ENCODE assay signal across 2 cellular contexts in the genomic region with DNA sequence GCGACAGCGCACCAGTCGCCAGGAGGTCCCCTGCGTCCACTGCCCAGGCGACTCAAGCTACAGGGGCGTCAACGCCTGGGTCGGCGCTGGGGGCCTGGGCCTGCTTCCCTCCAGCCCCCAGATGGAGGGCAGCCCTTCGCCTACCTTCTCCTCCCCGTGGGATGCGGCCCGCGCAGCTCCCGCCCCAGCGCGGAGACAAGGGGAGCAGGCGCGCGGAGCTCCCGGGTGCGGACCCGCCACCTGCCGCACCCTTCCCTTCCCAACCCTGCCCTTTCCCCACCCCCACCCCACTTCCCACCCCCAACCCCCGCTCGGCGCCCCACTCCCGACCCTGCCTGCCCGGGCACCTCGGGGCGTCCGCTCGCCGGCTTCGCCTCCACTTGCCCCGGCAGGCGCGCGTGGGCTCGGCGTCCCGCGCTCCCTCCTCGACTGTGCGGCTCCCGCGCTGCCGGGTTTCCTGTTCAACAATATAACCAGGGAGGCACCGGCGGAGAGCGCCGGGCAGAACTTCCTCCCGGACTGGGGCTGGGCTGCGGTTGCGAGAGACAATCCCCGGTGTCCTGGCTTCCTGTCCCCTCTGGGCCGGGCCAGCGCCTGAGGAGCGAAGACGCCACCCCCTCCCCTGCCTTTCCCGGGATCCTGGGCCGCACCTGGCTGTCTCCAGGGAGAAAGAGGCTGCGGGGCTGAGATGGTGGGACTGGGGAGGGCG.
TF ChIP-seq lines count a peak whose summit lies in the region.

A gene with protein sequence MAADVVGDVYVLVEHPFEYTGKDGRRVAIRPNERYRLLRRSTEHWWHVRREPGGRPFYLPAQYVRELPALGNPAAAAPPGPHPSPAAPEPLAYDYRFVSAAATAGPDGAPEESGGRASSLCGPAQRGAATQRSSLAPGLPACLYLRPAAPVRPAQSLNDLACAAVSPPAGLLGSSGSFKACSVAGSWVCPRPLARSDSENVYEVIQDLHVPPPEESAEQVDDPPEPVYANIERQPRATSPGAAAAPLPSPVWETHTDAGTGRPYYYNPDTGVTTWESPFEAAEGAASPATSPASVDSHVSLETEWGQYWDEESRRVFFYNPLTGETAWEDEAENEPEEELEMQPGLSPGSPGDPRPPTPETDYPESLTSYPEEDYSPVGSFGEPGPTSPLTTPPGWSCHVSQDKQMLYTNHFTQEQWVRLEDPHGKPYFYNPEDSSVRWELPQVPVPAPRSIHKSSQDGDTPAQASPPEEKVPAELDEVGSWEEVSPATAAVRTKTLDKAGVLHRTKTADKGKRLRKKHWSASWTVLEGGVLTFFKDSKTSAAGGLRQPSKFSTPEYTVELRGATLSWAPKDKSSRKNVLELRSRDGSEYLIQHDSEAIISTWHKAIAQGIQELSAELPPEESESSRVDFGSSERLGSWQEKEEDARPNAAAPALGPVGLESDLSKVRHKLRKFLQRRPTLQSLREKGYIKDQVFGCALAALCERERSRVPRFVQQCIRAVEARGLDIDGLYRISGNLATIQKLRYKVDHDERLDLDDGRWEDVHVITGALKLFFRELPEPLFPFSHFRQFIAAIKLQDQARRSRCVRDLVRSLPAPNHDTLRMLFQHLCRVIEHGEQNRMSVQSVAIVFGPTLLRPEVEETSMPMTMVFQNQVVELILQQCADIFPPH (minus strand): TSS at position 466 of the 709 bp plus-strand sequence. CDS start 2,591 bp downstream, outside the sequence.

TF ChIP-seq in A549, 52 proteins besides CTCF, POLR2A, EP300 and RAD21:
- TF ChIP-seq HEYL (CRISPR knock-in tag; IDR thresholded peaks at IDR 0.05) (no peak), ZSCAN20 (CRISPR knock-in tag; IDR thresholded peaks at IDR 0.05) (no peak), GATA3 (IDR thresholded peaks at IDR 0.05; ENCODE audit: borderline replicate concordance) (no peak), EHMT2 (IDR thresholded peaks at IDR 0.05; ENCODE audit: low read depth) (no peak), ZFP36 (IDR thresholded peaks at IDR 0.05; ENCODE audit: borderline replicate concordance, partially characterized antibody) (no peak), PHF8 (IDR thresholded peaks at IDR 0.05; ENCODE audit: borderline replicate concordance, low read depth) (no peak), NR3C1 (IDR thresholded peaks at IDR 0.05) (no peak), CBX2 (IDR thresholded peaks at IDR 0.05; ENCODE audit: borderline replicate concordance, low read depth) (no peak), KDM1A (IDR thresholded peaks at IDR 0.05; ENCODE audit: low read depth) (no peak), ZNF302 (CRISPR knock-in tag; IDR thresholded peaks at IDR 0.05) (no peak), EHF (CRISPR knock-in tag; IDR thresholded peaks at IDR 0.05) (no peak), HDAC2 (IDR thresholded peaks at IDR 0.05) (no peak), FOSB (CRISPR knock-in tag; IDR thresholded peaks at IDR 0.05) (no peak), RFX5 (IDR thresholded peaks at IDR 0.05) (no peak)
- TF ChIP-seq, protein P1, sequence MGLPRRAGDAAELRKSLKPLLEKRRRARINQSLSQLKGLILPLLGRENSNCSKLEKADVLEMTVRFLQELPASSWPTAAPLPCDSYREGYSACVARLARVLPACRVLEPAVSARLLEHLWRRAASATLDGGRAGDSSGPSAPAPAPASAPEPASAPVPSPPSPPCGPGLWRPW (IDR thresholded peaks at IDR 0.05), result no peak
- TF ChIP-seq, protein P2, sequence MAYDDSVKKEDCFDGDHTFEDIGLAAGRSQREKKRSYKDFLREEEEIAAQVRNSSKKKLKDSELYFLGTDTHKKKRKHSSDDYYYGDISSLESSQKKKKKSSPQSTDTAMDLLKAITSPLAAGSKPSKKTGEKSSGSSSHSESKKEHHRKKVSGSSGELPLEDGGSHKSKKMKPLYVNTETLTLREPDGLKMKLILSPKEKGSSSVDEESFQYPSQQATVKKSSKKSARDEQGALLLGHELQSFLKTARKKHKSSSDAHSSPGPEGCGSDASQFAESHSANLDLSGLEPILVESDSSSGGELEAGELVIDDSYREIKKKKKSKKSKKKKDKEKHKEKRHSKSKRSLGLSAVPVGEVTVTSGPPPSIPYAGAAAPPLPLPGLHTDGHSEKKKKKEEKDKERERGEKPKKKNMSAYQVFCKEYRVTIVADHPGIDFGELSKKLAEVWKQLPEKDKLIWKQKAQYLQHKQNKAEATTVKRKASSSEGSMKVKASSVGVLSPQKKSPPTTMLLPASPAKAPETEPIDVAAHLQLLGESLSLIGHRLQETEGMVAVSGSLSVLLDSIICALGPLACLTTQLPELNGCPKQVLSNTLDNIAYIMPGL (CRISPR knock-in tag; IDR thresholded peaks at IDR 0.05; ENCODE audit: borderline replicate concordance), result no peak
- TF ChIP-seq, protein P3, sequence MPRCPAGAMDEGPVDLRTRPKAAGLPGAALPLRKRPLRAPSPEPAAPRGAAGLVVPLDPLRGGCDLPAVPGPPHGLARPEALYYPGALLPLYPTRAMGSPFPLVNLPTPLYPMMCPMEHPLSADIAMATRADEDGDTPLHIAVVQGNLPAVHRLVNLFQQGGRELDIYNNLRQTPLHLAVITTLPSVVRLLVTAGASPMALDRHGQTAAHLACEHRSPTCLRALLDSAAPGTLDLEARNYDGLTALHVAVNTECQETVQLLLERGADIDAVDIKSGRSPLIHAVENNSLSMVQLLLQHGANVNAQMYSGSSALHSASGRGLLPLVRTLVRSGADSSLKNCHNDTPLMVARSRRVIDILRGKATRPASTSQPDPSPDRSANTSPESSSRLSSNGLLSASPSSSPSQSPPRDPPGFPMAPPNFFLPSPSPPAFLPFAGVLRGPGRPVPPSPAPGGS (IDR thresholded peaks at IDR 0.05), result no peak

TF ChIP-seq in GM23338, 12 proteins besides CTCF, POLR2A, EP300 and RAD21:
- TF ChIP-seq NANOG (IDR thresholded peaks at IDR 0.05; ENCODE audit: borderline replicate concordance) (no peak), EZH2 (IDR thresholded peaks at IDR 0.05; ENCODE audit: low read depth, unreplicated experiment) (no peak), ZNF114 (CRISPR knock-in tag; IDR thresholded peaks at IDR 0.05) (no peak), JUNB (IDR thresholded peaks at IDR 0.05; ENCODE audit: unreplicated experiment) (no peak), ZNF331 (CRISPR knock-in tag; IDR thresholded peaks at IDR 0.05; ENCODE audit: low read depth) (no peak), POLR2AphosphoS5 (IDR thresholded peaks at IDR 0.05; ENCODE audit: low read depth) (no peak), CREB1 (CRISPR knock-in tag; IDR thresholded peaks at IDR 0.05; ENCODE audit: low read depth) (no peak), EZH2phosphoT487 (IDR thresholded peaks at IDR 0.05; ENCODE audit: unreplicated experiment) (no peak), STAT1 (IDR thresholded peaks at IDR 0.05; ENCODE audit: unreplicated experiment) (no peak)
- TF ChIP-seq, protein P4, sequence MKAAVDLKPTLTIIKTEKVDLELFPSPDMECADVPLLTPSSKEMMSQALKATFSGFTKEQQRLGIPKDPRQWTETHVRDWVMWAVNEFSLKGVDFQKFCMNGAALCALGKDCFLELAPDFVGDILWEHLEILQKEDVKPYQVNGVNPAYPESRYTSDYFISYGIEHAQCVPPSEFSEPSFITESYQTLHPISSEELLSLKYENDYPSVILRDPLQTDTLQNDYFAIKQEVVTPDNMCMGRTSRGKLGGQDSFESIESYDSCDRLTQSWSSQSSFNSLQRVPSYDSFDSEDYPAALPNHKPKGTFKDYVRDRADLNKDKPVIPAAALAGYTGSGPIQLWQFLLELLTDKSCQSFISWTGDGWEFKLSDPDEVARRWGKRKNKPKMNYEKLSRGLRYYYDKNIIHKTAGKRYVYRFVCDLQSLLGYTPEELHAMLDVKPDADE (IDR thresholded peaks at IDR 0.05), result no peak
- TF ChIP-seq, protein P5, sequence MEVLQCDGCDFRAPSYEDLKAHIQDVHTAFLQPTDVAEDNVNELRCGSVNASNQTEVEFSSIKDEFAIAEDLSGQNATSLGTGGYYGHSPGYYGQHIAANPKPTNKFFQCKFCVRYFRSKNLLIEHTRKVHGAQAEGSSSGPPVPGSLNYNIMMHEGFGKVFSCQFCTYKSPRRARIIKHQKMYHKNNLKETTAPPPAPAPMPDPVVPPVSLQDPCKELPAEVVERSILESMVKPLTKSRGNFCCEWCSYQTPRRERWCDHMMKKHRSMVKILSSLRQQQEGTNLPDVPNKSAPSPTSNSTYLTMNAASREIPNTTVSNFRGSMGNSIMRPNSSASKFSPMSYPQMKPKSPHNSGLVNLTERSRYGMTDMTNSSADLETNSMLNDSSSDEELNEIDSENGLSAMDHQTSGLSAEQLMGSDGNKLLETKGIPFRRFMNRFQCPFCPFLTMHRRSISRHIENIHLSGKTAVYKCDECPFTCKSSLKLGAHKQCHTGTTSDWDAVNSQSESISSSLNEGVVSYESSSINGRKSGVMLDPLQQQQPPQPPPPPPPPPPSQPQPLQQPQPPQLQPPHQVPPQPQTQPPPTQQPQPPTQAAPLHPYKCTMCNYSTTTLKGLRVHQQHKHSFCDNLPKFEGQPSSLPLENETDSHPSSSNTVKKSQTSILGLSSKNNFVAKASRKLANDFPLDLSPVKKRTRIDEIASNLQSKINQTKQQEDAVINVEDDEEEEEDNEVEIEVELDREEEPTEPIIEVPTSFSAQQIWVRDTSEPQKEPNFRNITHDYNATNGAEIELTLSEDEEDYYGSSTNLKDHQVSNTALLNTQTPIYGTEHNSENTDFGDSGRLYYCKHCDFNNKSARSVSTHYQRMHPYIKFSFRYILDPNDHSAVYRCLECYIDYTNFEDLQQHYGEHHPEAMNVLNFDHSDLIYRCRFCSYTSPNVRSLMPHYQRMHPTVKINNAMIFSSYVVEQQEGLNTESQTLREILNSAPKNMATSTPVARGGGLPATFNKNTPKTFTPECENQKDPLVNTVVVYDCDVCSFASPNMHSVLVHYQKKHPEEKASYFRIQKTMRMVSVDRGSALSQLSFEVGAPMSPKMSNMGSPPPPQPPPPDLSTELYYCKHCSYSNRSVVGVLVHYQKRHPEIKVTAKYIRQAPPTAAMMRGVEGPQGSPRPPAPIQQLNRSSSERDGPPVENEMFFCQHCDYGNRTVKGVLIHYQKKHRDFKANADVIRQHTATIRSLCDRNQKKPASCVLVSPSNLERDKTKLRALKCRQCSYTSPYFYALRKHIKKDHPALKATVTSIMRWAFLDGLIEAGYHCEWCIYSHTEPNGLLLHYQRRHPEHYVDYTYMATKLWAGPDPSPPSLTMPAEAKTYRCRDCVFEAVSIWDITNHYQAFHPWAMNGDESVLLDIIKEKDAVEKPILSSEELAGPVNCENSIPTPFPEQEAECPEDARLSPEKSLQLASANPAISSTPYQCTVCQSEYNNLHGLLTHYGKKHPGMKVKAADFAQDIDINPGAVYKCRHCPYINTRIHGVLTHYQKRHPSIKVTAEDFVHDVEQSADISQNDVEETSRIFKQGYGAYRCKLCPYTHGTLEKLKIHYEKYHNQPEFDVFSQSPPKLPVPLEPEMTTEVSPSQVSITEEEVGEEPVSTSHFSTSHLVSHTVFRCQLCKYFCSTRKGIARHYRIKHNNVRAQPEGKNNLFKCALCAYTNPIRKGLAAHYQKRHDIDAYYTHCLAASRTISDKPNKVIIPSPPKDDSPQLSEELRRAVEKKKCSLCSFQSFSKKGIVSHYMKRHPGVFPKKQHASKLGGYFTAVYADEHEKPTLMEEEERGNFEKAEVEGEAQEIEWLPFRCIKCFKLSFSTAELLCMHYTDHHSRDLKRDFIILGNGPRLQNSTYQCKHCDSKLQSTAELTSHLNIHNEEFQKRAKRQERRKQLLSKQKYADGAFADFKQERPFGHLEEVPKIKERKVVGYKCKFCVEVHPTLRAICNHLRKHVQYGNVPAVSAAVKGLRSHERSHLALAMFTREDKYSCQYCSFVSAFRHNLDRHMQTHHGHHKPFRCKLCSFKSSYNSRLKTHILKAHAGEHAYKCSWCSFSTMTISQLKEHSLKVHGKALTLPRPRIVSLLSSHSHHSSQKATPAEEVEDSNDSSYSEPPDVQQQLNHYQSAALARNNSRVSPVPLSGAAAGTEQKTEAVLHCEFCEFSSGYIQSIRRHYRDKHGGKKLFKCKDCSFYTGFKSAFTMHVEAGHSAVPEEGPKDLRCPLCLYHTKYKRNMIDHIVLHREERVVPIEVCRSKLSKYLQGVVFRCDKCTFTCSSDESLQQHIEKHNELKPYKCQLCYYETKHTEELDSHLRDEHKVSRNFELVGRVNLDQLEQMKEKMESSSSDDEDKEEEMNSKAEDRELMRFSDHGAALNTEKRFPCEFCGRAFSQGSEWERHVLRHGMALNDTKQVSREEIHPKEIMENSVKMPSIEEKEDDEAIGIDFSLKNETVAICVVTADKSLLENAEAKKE (CRISPR knock-in tag; IDR thresholded peaks at IDR 0.05), result no peak
- TF ChIP-seq, protein P6, sequence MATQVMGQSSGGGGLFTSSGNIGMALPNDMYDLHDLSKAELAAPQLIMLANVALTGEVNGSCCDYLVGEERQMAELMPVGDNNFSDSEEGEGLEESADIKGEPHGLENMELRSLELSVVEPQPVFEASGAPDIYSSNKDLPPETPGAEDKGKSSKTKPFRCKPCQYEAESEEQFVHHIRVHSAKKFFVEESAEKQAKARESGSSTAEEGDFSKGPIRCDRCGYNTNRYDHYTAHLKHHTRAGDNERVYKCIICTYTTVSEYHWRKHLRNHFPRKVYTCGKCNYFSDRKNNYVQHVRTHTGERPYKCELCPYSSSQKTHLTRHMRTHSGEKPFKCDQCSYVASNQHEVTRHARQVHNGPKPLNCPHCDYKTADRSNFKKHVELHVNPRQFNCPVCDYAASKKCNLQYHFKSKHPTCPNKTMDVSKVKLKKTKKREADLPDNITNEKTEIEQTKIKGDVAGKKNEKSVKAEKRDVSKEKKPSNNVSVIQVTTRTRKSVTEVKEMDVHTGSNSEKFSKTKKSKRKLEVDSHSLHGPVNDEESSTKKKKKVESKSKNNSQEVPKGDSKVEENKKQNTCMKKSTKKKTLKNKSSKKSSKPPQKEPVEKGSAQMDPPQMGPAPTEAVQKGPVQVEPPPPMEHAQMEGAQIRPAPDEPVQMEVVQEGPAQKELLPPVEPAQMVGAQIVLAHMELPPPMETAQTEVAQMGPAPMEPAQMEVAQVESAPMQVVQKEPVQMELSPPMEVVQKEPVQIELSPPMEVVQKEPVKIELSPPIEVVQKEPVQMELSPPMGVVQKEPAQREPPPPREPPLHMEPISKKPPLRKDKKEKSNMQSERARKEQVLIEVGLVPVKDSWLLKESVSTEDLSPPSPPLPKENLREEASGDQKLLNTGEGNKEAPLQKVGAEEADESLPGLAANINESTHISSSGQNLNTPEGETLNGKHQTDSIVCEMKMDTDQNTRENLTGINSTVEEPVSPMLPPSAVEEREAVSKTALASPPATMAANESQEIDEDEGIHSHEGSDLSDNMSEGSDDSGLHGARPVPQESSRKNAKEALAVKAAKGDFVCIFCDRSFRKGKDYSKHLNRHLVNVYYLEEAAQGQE (IDR thresholded peaks at IDR 0.05; ENCODE audit: unreplicated experiment), result no peak
